Comparison of ENCODE assay signal across 13 cellular contexts in genomic region chr5:31502506-31502905, GRCh38.
"Had no signal": no experiment of that assay in that cellular context is flagged by ENCODE, and none has a peak within 500 bp of the region (broad histone marks: within the 10 kb centered on the region; RNA-seq: fewer than 3 reads in every experiment).

No MANE protein-coding gene starts in this region.

- H3K27ac ChIP-seq: foreskin keratinocyte, heart left ventricle, left ventricle myocardium inferior, tibial nerve had no signal

- H3K27ac Mint-ChIP-seq: activated naive CD4-positive, alpha-beta T cell treated with anti-CD3 and anti-CD28 coated beads, Interleukin-2, amount 10 ng/mL, durations not matched to agents 7 days and 5 days; activated T-helper 2 cell treated with anti-CD3 and anti-CD28 coated beads, Interferon-gamma antibody, Interleukin-2, Interleukin-4, amounts not matched to agents 10 μg/mL and 5 μg/mL and 100 μg/mL, durations not matched to agents 14 hours and 24 hours and 36 hours; dendritic cell treated with granulocyte-macrophage colony-stimulating factor and Interleukin-4, amounts not matched to agents 40 ng/mL and 50 ng/mL, for 4 days; memory B cell; natural killer cell treated with Interleukin-12 subunit alpha and Interleukin-12 subunit beta and Interleukin-15 and Interleukin-18, amount 100 ng/mL, for 72 hours had no signal

- DNase-seq: activated CD4-positive, CD25-positive, alpha-beta regulatory T cell; activated naive CD4-positive, alpha-beta T cell treated with anti-CD3 and anti-CD28 coated beads, Interleukin-2, amount 10 ng/mL, durations not matched to agents 7 days and 5 days; erythroblast; foreskin keratinocyte; heart left ventricle; left ventricle myocardium inferior; stimulated activated CD4-positive, alpha-beta T cell treated with anti-CD3 and anti-CD28 coated beads, Interleukin-15, amount 100 ng/mL, for 24 hours; T-helper 2 cell had no signal

- H3K4me1 Mint-ChIP-seq: activated naive CD4-positive, alpha-beta T cell treated with anti-CD3 and anti-CD28 coated beads, Interleukin-2, amount 10 ng/mL, durations not matched to agents 7 days and 5 days; memory B cell had no signal

- H3K9me3 Mint-ChIP-seq: activated naive CD4-positive, alpha-beta T cell treated with anti-CD3 and anti-CD28 coated beads, Interleukin-2, amount 10 ng/mL, durations not matched to agents 7 days and 5 days; activated T-helper 2 cell treated with anti-CD3 and anti-CD28 coated beads, Interferon-gamma antibody, Interleukin-2, Interleukin-4, amounts not matched to agents 10 μg/mL and 5 μg/mL and 100 μg/mL, durations not matched to agents 14 hours and 24 hours and 36 hours; dendritic cell treated with granulocyte-macrophage colony-stimulating factor and Interleukin-4, amounts not matched to agents 40 ng/mL and 50 ng/mL, for 4 days; memory B cell; natural killer cell treated with Interleukin-12 subunit alpha and Interleukin-12 subunit beta and Interleukin-15 and Interleukin-18, amount 100 ng/mL, for 72 hours had no signal

- H3K4me3 ChIP-seq: heart left ventricle, left ventricle myocardium inferior, tibial nerve had no signal

- ATAC-seq: foreskin keratinocyte; heart left ventricle; natural killer cell treated with Interleukin-12 subunit alpha and Interleukin-12 subunit beta and Interleukin-15 and Interleukin-18, amount 100 ng/mL, for 72 hours had no signal

- H3K4me1 ChIP-seq: foreskin keratinocyte, heart left ventricle, left ventricle myocardium inferior, tibial nerve had no signal

- H3K27me3 ChIP-seq: foreskin keratinocyte, heart left ventricle, tibial nerve had no signal

- H3K9me3 ChIP-seq: heart left ventricle, left ventricle myocardium inferior, tibial nerve had no signal

- H3K27me3 Mint-ChIP-seq: activated naive CD4-positive, alpha-beta T cell treated with anti-CD3 and anti-CD28 coated beads, Interleukin-2, amount 10 ng/mL, durations not matched to agents 7 days and 5 days; dendritic cell treated with granulocyte-macrophage colony-stimulating factor and Interleukin-4, amounts not matched to agents 40 ng/mL and 50 ng/mL, for 4 days; memory B cell; natural killer cell treated with Interleukin-12 subunit alpha and Interleukin-12 subunit beta and Interleukin-15 and Interleukin-18, amount 100 ng/mL, for 72 hours had no signal

- H3K4me3 Mint-ChIP-seq: activated naive CD4-positive, alpha-beta T cell treated with anti-CD3 and anti-CD28 coated beads, Interleukin-2, amount 10 ng/mL, durations not matched to agents 7 days and 5 days; dendritic cell treated with granulocyte-macrophage colony-stimulating factor and Interleukin-4, amounts not matched to agents 40 ng/mL and 50 ng/mL, for 4 days; memory B cell; natural killer cell treated with Interleukin-12 subunit alpha and Interleukin-12 subunit beta and Interleukin-15 and Interleukin-18, amount 100 ng/mL, for 72 hours had no signal
